In the genomic region with DNA sequence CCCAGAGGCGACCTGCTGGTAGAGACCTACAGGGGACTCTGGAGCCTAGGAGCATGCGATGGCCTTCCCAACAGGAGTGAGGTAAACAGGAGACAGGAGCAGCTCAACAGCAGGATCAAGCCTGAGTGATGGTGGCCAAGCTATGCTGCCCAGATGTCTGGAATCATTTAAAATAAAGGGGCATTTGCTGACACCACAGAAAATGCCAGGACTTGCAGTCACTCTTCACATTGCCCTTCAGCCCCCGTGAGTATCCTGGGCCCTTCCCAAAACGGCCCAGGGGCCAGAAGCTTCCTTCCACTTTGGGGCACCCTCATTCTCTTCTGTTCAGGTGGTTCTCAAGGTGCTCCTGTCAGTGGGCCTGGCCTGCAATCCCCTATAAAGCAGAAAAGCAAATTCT, we compare ENCODE assay signal across 1 cellular context.
TF ChIP-seq lines count a peak whose summit lies in the region.

No MANE protein-coding gene starts in this region.

TF ChIP-seq in A549, 52 proteins besides CTCF, POLR2A, EP300 and RAD21 (continued from another document):
- peak; percentile 61 for TF ChIP-seq MAFK (IDR thresholded peaks at IDR 0.05; ENCODE audit: partially characterized antibody)
- TF ChIP-seq POLR2AphosphoS2 (conservative IDR thresholded peaks at IDR 0.05; ENCODE audit: low read length), result no peak
- no peak for TF ChIP-seq RFX5 (IDR thresholded peaks at IDR 0.05)
TF ChIP-seq in A549: peak in this region for 1.
